ENCODE assay signal across 24 cellular contexts in genomic region chr10:11280187-11280932, GRCh38.
A peak's percentile ranks its signal among the peaks of the same experiment; 100 is the strongest.
DNase-seq lines count a peak whose midpoint lies in the region; ATAC-seq, FAIRE-seq and TF ChIP-seq lines count a peak whose summit lies in the region.
"Had no signal": no experiment of that assay in that cellular context is flagged by ENCODE, and none has a peak within 500 bp of the region (broad histone marks: within the 10 kb centered on the region; RNA-seq: fewer than 3 reads in every experiment).

No MANE protein-coding gene starts in this region.

- peak; percentile 32; the same call in 1 of the 2 replicates for TF ChIP-seq POLR2A in GM12892 (IDR thresholded peaks at IDR 0.05; ENCODE audit: low read depth, low read length)

- H3K36me3 ChIP-seq in H7 (replicated peaks; ENCODE audit: control insufficient read depth, insufficient read depth, low read length): no peaks in the 10 kb centered on the region
- H3K36me3 ChIP-seq: prostate gland, uterus had no signal

- no peak overlapping the region for H3K4me3 Mint-ChIP-seq in activated naive CD4-positive, alpha-beta T cell treated with anti-CD3 and anti-CD28 coated beads, Interleukin-2, amount 10 ng/mL, durations not matched to agents 7 days and 5 days
- no peak overlapping the region for H3K4me3 Mint-ChIP-seq in activated naive CD4-positive, alpha-beta T cell treated with anti-CD3 and anti-CD28 coated beads for 36 hours
- H3K4me3 Mint-ChIP-seq in natural killer cell treated with Interleukin-12 subunit alpha and Interleukin-12 subunit beta and Interleukin-15 and Interleukin-18, amount 100 ng/mL, for 72 hours: no peak overlapping the region
- H3K4me3 Mint-ChIP-seq: nephron progenitor cell had no signal

- H3K27ac ChIP-seq in caudate nucleus (ENCODE audit: low read depth, low read length): peak overlapping the region; percentile 29
- H3K27ac ChIP-seq: C4-2B, cardiac muscle cell, epithelial cell of prostate, KMS-11, prostate gland, uterus had no signal

- intact Hi-C loops in activated naive CD4-positive, alpha-beta T cell treated with anti-CD3 and anti-CD28 coated beads for 36 hours (cut with micrococcal nuclease): no loop called here
- intact Hi-C loops in posterior vena cava (cut with DNase I): no loop called here

- no peaks in the 10 kb centered on the region for H3K27me3 ChIP-seq in H7 (ENCODE audit: control insufficient read depth, insufficient read depth, low read length)
- H3K27me3 ChIP-seq: cardiac muscle cell, uterus had no signal

- H3K4me1 Mint-ChIP-seq in activated naive CD4-positive, alpha-beta T cell treated with anti-CD3 and anti-CD28 coated beads, Interleukin-2, amount 10 ng/mL, durations not matched to agents 7 days and 5 days: peaks cover 3% of the 10 kb centered on the region
- peaks cover 13% of the 10 kb centered on the region for H3K4me1 Mint-ChIP-seq in activated naive CD4-positive, alpha-beta T cell treated with anti-CD3 and anti-CD28 coated beads for 36 hours (ENCODE audit: low read depth)
- H3K4me1 Mint-ChIP-seq in natural killer cell treated with Interleukin-12 subunit alpha and Interleukin-12 subunit beta and Interleukin-15 and Interleukin-18, amount 100 ng/mL, for 72 hours (ENCODE audit: low read depth in 2 of 2): peaks cover 14 to 27% of the 10 kb centered on the region in 2 donors

- H3K4me3 ChIP-seq in H7 (ENCODE audit: insufficient read depth, low read depth, low read length): no peak overlapping the region
- H3K4me3 ChIP-seq: cardiac muscle cell, prostate gland, uterus had no signal

- peak; percentile 3 for ATAC-seq in natural killer cell treated with Interleukin-12 subunit alpha and Interleukin-12 subunit beta and Interleukin-15 and Interleukin-18, amount 100 ng/mL, for 72 hours
- ATAC-seq: left ventricle myocardium superior, SK-N-SH treated with all-trans-retinoic acid at 6 μM for 48 hours had no signal

- no peak for FAIRE-seq in GM12892 (lab: Jason Lieb, UNC)

- CTCF ChIA-PET in activated naive CD4-positive, alpha-beta T cell treated with anti-CD3 and anti-CD28 coated beads, Interleukin-2, amount 10 ng/mL, durations not matched to agents 7 days and 5 days (lab: Charles Lee): no interaction called here
- CTCF ChIA-PET in activated naive CD4-positive, alpha-beta T cell treated with anti-CD3 and anti-CD28 coated beads for 36 hours (lab: Charles Lee): interaction anchor here (1.3 kb wide), 1 partner anchor 10 kb away, joined by 5 read pairs; no protein-coding TSS in a partner anchor

- peaks cover 36% of the 10 kb centered on the region for H3K36me3 Mint-ChIP-seq in activated naive CD4-positive, alpha-beta T cell treated with anti-CD3 and anti-CD28 coated beads, Interleukin-2, amount 10 ng/mL, durations not matched to agents 7 days and 5 days
- H3K36me3 Mint-ChIP-seq in activated naive CD4-positive, alpha-beta T cell treated with anti-CD3 and anti-CD28 coated beads for 36 hours (ENCODE audit: low read depth): peaks cover 18% of the 10 kb centered on the region
- peaks cover 24% of the 10 kb centered on the region for H3K36me3 Mint-ChIP-seq in natural killer cell treated with Interleukin-12 subunit alpha and Interleukin-12 subunit beta and Interleukin-15 and Interleukin-18, amount 100 ng/mL, for 72 hours

- no peaks in the 10 kb centered on the region for H3K9me3 Mint-ChIP-seq in activated naive CD4-positive, alpha-beta T cell treated with anti-CD3 and anti-CD28 coated beads, Interleukin-2, amount 10 ng/mL, durations not matched to agents 7 days and 5 days
- no peaks in the 10 kb centered on the region for H3K9me3 Mint-ChIP-seq in activated naive CD4-positive, alpha-beta T cell treated with anti-CD3 and anti-CD28 coated beads for 36 hours
- no peaks in the 10 kb centered on the region for H3K9me3 Mint-ChIP-seq in natural killer cell treated with Interleukin-12 subunit alpha and Interleukin-12 subunit beta and Interleukin-15 and Interleukin-18, amount 100 ng/mL, for 72 hours
- H3K9me3 Mint-ChIP-seq: activated T-helper 2 cell treated with anti-CD3 and anti-CD28 coated beads, Interferon-gamma antibody, Interleukin-2, Interleukin-4, amounts not matched to agents 10 μg/mL and 5 μg/mL and 100 μg/mL, durations not matched to agents 14 hours and 24 hours and 36 hours had no signal

- H3K27ac Mint-ChIP-seq in activated naive CD4-positive, alpha-beta T cell treated with anti-CD3 and anti-CD28 coated beads, Interleukin-2, amount 10 ng/mL, durations not matched to agents 7 days and 5 days: peak overlapping the region; percentile 45
- no peak overlapping the region for H3K27ac Mint-ChIP-seq in activated naive CD4-positive, alpha-beta T cell treated with anti-CD3 and anti-CD28 coated beads for 36 hours
- no peak overlapping the region for H3K27ac Mint-ChIP-seq in natural killer cell treated with Interleukin-12 subunit alpha and Interleukin-12 subunit beta and Interleukin-15 and Interleukin-18, amount 100 ng/mL, for 72 hours

- DNase-seq in activated naive CD4-positive, alpha-beta T cell treated with anti-CD3 and anti-CD28 coated beads, Interleukin-2, amount 10 ng/mL, durations not matched to agents 7 days and 5 days: no peak
- DNase-seq in activated naive CD4-positive, alpha-beta T cell treated with anti-CD3 and anti-CD28 coated beads for 36 hours: no peak
- DNase-seq in GM12892 (ENCODE audit: insufficient read length): no peak
- DNase-seq in caudate nucleus (lab: John Stamatoyannopoulos, UW): no peak
- DNase-seq in natural killer cell treated with Interleukin-12 subunit alpha and Interleukin-12 subunit beta and Interleukin-15 and Interleukin-18, amount 100 ng/mL, for 72 hours (ENCODE audit: low spot score): no peak
- no peak for DNase-seq in CD1c-positive myeloid dendritic cell (ENCODE audit: extremely low spot score)
- DNase-seq in posterior vena cava (ENCODE audit: low spot score): no peak
- no peak for DNase-seq in H7
- DNase-seq: ACHN, amniotic stem cell, DMS53, GF-D8, left ventricle myocardium superior, NCI-H2171, NCI-H69, nephron progenitor cell, uterus had no signal

- H3K27me3 Mint-ChIP-seq in activated naive CD4-positive, alpha-beta T cell treated with anti-CD3 and anti-CD28 coated beads, Interleukin-2, amount 10 ng/mL, durations not matched to agents 7 days and 5 days: no peaks in the 10 kb centered on the region
- no peaks in the 10 kb centered on the region for H3K27me3 Mint-ChIP-seq in activated naive CD4-positive, alpha-beta T cell treated with anti-CD3 and anti-CD28 coated beads for 36 hours (ENCODE audit: low read depth)
- no peaks in the 10 kb centered on the region for H3K27me3 Mint-ChIP-seq in natural killer cell treated with Interleukin-12 subunit alpha and Interleukin-12 subunit beta and Interleukin-15 and Interleukin-18, amount 100 ng/mL, for 72 hours
